1 cellular context compared by ENCODE assay signal in the genomic region with DNA sequence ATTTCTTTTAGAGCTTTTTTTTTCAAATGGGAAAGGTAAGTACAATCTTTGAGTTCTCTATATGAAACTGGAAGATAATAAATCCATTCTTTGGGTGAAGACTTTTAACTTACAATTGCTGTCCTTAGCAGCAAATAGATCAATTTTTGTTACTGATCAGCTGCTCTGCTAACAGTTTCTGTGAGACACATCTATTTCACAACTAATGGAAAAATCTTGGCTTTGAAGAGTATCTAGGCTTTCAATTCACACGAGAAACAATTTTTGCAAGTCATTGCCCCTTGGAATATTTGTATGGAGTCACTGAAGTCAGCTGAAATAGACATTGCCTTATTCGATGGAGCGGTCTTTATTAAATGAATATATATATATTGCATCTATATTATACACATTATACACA.
TF ChIP-seq lines count a peak whose summit lies in the region.

No MANE protein-coding gene starts in this region.

TF ChIP-seq in HepG2, 621 proteins besides CTCF, POLR2A, EP300 and RAD21 (continued from another document):
- TF ChIP-seq, protein P1, sequence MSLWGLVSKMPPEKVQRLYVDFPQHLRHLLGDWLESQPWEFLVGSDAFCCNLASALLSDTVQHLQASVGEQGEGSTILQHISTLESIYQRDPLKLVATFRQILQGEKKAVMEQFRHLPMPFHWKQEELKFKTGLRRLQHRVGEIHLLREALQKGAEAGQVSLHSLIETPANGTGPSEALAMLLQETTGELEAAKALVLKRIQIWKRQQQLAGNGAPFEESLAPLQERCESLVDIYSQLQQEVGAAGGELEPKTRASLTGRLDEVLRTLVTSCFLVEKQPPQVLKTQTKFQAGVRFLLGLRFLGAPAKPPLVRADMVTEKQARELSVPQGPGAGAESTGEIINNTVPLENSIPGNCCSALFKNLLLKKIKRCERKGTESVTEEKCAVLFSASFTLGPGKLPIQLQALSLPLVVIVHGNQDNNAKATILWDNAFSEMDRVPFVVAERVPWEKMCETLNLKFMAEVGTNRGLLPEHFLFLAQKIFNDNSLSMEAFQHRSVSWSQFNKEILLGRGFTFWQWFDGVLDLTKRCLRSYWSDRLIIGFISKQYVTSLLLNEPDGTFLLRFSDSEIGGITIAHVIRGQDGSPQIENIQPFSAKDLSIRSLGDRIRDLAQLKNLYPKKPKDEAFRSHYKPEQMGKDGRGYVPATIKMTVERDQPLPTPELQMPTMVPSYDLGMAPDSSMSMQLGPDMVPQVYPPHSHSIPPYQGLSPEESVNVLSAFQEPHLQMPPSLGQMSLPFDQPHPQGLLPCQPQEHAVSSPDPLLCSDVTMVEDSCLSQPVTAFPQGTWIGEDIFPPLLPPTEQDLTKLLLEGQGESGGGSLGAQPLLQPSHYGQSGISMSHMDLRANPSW (CRISPR knock-in tag; IDR thresholded peaks at IDR 0.05; ENCODE audit: borderline replicate concordance) = no peak
- TF ChIP-seq ZNF317 (CRISPR knock-in tag; IDR thresholded peaks at IDR 0.05) = peak; percentile 81; the same call in 1 of the 2 replicates
- no peak for TF ChIP-seq PLRG1 (conservative IDR thresholded peaks at IDR 0.05)
- TF ChIP-seq NCOA2 (CRISPR knock-in tag; IDR thresholded peaks at IDR 0.05) = peak; percentile 65; the same call in 1 of the 2 replicates
- TF ChIP-seq CREM (IDR thresholded peaks at IDR 0.05) = peak; percentile 40; the same call in 1 of the 2 replicates
- TF ChIP-seq CREM (CRISPR knock-in tag; IDR thresholded peaks at IDR 0.05) = no peak
- TF ChIP-seq GATAD2A (CRISPR knock-in tag; IDR thresholded peaks at IDR 0.05) = peak; percentile 87
- peak; percentile 59 to 70 for TF ChIP-seq MAFK (conservative IDR thresholded peaks at IDR 0.05 in 1 of 2, IDR thresholded peaks at IDR 0.05 in 1 of 2; ENCODE audit: low read length in 2 of 2)
- no peak for TF ChIP-seq EEA1 (CRISPR knock-in tag; IDR thresholded peaks at IDR 0.05; ENCODE audit: borderline replicate concordance)
- no peak for TF ChIP-seq ZNF652 (CRISPR knock-in tag; IDR thresholded peaks at IDR 0.05; ENCODE audit: borderline replicate concordance, low read depth)
- TF ChIP-seq ZNF362 (CRISPR knock-in tag; IDR thresholded peaks at IDR 0.05; ENCODE audit: borderline replicate concordance) = peak; percentile 42; the same call in 1 of the 2 replicates
- peak; percentile 98 for TF ChIP-seq NFE2L2 (IDR thresholded peaks at IDR 0.05; ENCODE audit: low read length)
- TF ChIP-seq ARID5B (CRISPR knock-in tag; IDR thresholded peaks at IDR 0.05) = peak; percentile 60
- TF ChIP-seq, protein P2, sequence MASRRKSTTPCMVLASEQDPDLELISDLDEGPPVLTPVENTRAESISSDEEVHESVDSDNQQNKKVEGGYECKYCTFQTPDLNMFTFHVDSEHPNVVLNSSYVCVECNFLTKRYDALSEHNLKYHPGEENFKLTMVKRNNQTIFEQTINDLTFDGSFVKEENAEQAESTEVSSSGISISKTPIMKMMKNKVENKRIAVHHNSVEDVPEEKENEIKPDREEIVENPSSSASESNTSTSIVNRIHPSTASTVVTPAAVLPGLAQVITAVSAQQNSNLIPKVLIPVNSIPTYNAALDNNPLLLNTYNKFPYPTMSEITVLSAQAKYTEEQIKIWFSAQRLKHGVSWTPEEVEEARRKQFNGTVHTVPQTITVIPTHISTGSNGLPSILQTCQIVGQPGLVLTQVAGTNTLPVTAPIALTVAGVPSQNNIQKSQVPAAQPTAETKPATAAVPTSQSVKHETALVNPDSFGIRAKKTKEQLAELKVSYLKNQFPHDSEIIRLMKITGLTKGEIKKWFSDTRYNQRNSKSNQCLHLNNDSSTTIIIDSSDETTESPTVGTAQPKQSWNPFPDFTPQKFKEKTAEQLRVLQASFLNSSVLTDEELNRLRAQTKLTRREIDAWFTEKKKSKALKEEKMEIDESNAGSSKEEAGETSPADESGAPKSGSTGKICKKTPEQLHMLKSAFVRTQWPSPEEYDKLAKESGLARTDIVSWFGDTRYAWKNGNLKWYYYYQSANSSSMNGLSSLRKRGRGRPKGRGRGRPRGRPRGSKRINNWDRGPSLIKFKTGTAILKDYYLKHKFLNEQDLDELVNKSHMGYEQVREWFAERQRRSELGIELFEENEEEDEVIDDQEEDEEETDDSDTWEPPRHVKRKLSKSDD (CRISPR knock-in tag; IDR thresholded peaks at IDR 0.05; ENCODE audit: low read depth) = no peak
- TF ChIP-seq ONECUT2 (CRISPR knock-in tag; IDR thresholded peaks at IDR 0.05) = peak; percentile 77; the same call in 1 of the 2 replicates
- TF ChIP-seq HCFC1 (IDR thresholded peaks at IDR 0.05; ENCODE audit: low read depth, low read length) = no peak
- peak; percentile 53 for TF ChIP-seq HNF4A (CRISPR knock-in tag; IDR thresholded peaks at IDR 0.05)
- TF ChIP-seq TCF7 (IDR thresholded peaks at IDR 0.05; ENCODE audit: low read depth) = peak; percentile 53; the same call in 1 of the 2 replicates
- TF ChIP-seq, protein P3, sequence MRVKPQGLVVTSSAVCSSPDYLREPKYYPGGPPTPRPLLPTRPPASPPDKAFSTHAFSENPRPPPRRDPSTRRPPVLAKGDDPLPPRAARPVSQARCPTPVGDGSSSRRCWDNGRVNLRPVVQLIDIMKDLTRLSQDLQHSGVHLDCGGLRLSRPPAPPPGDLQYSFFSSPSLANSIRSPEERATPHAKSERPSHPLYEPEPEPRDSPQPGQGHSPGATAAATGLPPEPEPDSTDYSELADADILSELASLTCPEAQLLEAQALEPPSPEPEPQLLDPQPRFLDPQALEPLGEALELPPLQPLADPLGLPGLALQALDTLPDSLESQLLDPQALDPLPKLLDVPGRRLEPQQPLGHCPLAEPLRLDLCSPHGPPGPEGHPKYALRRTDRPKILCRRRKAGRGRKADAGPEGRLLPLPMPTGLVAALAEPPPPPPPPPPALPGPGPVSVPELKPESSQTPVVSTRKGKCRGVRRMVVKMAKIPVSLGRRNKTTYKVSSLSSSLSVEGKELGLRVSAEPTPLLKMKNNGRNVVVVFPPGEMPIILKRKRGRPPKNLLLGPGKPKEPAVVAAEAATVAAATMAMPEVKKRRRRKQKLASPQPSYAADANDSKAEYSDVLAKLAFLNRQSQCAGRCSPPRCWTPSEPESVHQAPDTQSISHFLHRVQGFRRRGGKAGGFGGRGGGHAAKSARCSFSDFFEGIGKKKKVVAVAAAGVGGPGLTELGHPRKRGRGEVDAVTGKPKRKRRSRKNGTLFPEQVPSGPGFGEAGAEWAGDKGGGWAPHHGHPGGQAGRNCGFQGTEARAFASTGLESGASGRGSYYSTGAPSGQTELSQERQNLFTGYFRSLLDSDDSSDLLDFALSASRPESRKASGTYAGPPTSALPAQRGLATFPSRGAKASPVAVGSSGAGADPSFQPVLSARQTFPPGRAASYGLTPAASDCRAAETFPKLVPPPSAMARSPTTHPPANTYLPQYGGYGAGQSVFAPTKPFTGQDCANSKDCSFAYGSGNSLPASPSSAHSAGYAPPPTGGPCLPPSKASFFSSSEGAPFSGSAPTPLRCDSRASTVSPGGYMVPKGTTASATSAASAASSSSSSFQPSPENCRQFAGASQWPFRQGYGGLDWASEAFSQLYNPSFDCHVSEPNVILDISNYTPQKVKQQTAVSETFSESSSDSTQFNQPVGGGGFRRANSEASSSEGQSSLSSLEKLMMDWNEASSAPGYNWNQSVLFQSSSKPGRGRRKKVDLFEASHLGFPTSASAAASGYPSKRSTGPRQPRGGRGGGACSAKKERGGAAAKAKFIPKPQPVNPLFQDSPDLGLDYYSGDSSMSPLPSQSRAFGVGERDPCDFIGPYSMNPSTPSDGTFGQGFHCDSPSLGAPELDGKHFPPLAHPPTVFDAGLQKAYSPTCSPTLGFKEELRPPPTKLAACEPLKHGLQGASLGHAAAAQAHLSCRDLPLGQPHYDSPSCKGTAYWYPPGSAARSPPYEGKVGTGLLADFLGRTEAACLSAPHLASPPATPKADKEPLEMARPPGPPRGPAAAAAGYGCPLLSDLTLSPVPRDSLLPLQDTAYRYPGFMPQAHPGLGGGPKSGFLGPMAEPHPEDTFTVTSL (CRISPR knock-in tag; IDR thresholded peaks at IDR 0.05; ENCODE audit: borderline replicate concordance) = peak; percentile 84; the same call in 1 of the 2 replicates
- TF ChIP-seq ZFP82 (CRISPR knock-in tag; IDR thresholded peaks at IDR 0.05; ENCODE audit: borderline replicate concordance) = peak; percentile 31; the same call in 1 of the 2 replicates
- 0 out of 2 replicates have a peak, but pooled peaks have one; percentile 25 for TF ChIP-seq BRF2 (CRISPR knock-in tag; IDR thresholded peaks at IDR 0.05)
- TF ChIP-seq HDAC1 (CRISPR knock-in tag; IDR thresholded peaks at IDR 0.05) = peak; percentile 41; the same call in 1 of the 2 replicates
- peak; percentile 92 for TF ChIP-seq NFIC (IDR thresholded peaks at IDR 0.05; ENCODE audit: low read length)
- TF ChIP-seq POGZ (CRISPR knock-in tag; IDR thresholded peaks at IDR 0.05) = peak; percentile 36; the same call in 1 of the 2 replicates
- peak; percentile 83; the same call in 1 of the 2 replicates for TF ChIP-seq FOXJ3 (CRISPR knock-in tag; IDR thresholded peaks at IDR 0.05; ENCODE audit: borderline replicate concordance)
- no peak for TF ChIP-seq HMGA1 (CRISPR knock-in tag; conservative IDR thresholded peaks at IDR 0.05)
- no peak for TF ChIP-seq SOX6 (IDR thresholded peaks at IDR 0.05)
- peak; percentile 61; the same call in 1 of the 2 replicates for TF ChIP-seq SOX6 (CRISPR knock-in tag; IDR thresholded peaks at IDR 0.05)
- TF ChIP-seq ZFP36L2 (CRISPR knock-in tag; IDR thresholded peaks at IDR 0.05) = no peak
- TF ChIP-seq, protein P4, sequence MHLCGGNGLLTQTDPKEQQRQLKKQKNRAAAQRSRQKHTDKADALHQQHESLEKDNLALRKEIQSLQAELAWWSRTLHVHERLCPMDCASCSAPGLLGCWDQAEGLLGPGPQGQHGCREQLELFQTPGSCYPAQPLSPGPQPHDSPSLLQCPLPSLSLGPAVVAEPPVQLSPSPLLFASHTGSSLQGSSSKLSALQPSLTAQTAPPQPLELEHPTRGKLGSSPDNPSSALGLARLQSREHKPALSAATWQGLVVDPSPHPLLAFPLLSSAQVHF (CRISPR knock-in tag; IDR thresholded peaks at IDR 0.05) = no peak
- TF ChIP-seq FOXP1 (IDR thresholded peaks at IDR 0.05) = no peak
- TF ChIP-seq FOXP1 (CRISPR knock-in tag; IDR thresholded peaks at IDR 0.05) = peak; percentile 37; the same call in 1 of the 2 replicates
TF ChIP-seq in HepG2: peak in this region for 37.
